14 cellular contexts compared by ENCODE assay signal in the genomic region with DNA sequence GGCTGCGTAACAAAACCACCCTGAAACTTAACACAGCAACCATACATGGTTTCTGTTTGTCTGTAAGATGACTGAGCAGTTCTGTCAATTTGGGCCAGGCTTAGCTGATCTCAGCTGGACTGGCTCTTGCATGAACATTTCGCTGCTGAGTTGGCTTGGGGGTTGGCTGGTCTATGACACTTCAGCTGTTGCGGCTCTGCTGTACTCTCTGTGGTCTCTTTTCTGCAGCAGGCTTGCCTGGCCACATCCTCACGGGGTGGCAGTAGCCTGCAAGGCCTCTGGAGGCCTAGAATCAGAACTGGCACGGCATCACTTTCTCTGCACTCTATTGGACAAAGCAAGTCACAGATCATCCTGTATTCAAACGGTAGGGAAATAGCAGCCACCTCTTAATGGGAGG.
DNase-seq lines count a peak whose midpoint lies in the region; ATAC-seq, FAIRE-seq and TF ChIP-seq lines count a peak whose summit lies in the region.
"Had no signal": no experiment of that assay in that cellular context is flagged by ENCODE, and none has a peak within 500 bp of the region (broad histone marks: within the 10 kb centered on the region; RNA-seq: fewer than 3 reads in every experiment).

No MANE protein-coding gene starts in this region.

- DNase-seq in activated CD4-positive, alpha-beta T cell treated with anti-CD3 and anti-CD28 coated beads for 48 hours, result peak; percentile 16
- DNase-seq in activated CD4-positive, alpha-beta T cell treated with anti-CD3 and anti-CD28 coated beads for 1 hour, result no peak
- peak; percentile 48 to 69 for DNase-seq in activated T-cell treated with anti-CD3 and anti-CD28 coated beads, Interleukin-2, amount 50 U/mL, for 48 hours
- DNase-seq in kidney, result peak; percentile 46
- DNase-seq in stimulated activated naive CD4-positive, alpha-beta T cell treated with Interleukin-2 at 50 U/mL for 16 hours (lab: John Stamatoyannopoulos, UW), result peak; percentile 34
- no peak for DNase-seq in mesendoderm
- DNase-seq in foreskin keratinocyte, result no peak
- DNase-seq in DMS79 treated with DMSO at 0.1 percent for 48 hours (lab: John Stamatoyannopoulos, UW), result no peak
- DNase-seq: amygdala, NCI-H1092, NCI-H774, spleen had no signal

- intact Hi-C loops in kidney (cut with DNase I), result no loop called here

- no peak overlapping the region for H4K8ac ChIP-seq in mesendoderm (ENCODE audit: low read depth, low read length)

- H3K79me2 ChIP-seq in mesendoderm (ENCODE audit: control insufficient read depth, insufficient read depth, low read length), result no peaks in the 10 kb centered on the region

- no peak overlapping the region for H3K23ac ChIP-seq in mesendoderm (ENCODE audit: low read length)

- H3K4me1 ChIP-seq in kidney (ENCODE audit: control insufficient read depth in 1 of 2, insufficient read depth in 1 of 2, low read depth in 1 of 2, low read length in 2 of 2) (no peaks in the 10 kb centered on the region), mesendoderm (ENCODE audit: control insufficient read depth, low read depth, low read length) (no peaks in the 10 kb centered on the region), foreskin keratinocyte (no peaks in the 10 kb centered on the region)

- H3K18ac ChIP-seq in mesendoderm (ENCODE audit: low read length), result no peak overlapping the region

- FAIRE-seq in kidney (lab: Jason Lieb, UNC), result no peak
- FAIRE-seq: A204.1, endometrium had no signal

- no peak overlapping the region for H2BK5ac ChIP-seq in mesendoderm (ENCODE audit: low read length)

- no peak overlapping the region for H3K56ac ChIP-seq in mesendoderm (ENCODE audit: low read length)

- H2AK5ac ChIP-seq in mesendoderm (ENCODE audit: low read length), result no peak overlapping the region

- H2BK120ac ChIP-seq in mesendoderm (ENCODE audit: low read depth, low read length), result no peak overlapping the region

- H3K36me3 ChIP-seq in kidney (ENCODE audit: control insufficient read depth in 1 of 2, insufficient read depth in 2 of 2, low read length in 2 of 2) (no peaks in the 10 kb centered on the region), mesendoderm (ENCODE audit: control insufficient read depth, insufficient read depth, low read length) (no peaks in the 10 kb centered on the region)
- H3K36me3 ChIP-seq: spleen had no signal

- no peaks in the 10 kb centered on the region for H3K79me1 ChIP-seq in mesendoderm (ENCODE audit: low read length)

- ATAC-seq in foreskin keratinocyte, result no peak

- H3K4me2 ChIP-seq in mesendoderm (ENCODE audit: low read length), result no peak overlapping the region

- no CpG with 5 or more reads among the region's 6 CpGs for WGBS in mesendoderm (ENCODE audit: extremely low coverage, insufficient coverage, low lambda C conversion rate)

- H3K9me3 ChIP-seq in kidney (ENCODE audit: control insufficient read depth in 1 of 2, low read length in 2 of 2), result peaks cover 2 to 9% of the 10 kb centered on the region in 2 donors

- no peak overlapping the region for H2BK15ac ChIP-seq in mesendoderm (replicated peaks; ENCODE audit: low read depth)

- no peak overlapping the region for H3K9ac ChIP-seq in kidney (ENCODE audit: low read length in 2 of 2)
- H3K9ac ChIP-seq in mesendoderm (ENCODE audit: low read length), result no peak overlapping the region

- no peak for TF ChIP-seq CTCF in kidney (IDR thresholded peaks at IDR 0.05; ENCODE audit: borderline replicate concordance, extremely low read depth, insufficient read depth)
- TF ChIP-seq CTCF in foreskin keratinocyte (conservative IDR thresholded peaks at IDR 0.05), result no peak

- H3K27ac ChIP-seq in kidney (ENCODE audit: low read depth in 2 of 2, low read length in 2 of 2), result no peak overlapping the region
- H3K27ac ChIP-seq in mesendoderm (ENCODE audit: low read depth, low read length), result no peak overlapping the region
- no peak overlapping the region for H3K27ac ChIP-seq in foreskin keratinocyte

- H3K4me3 ChIP-seq in kidney (ENCODE audit: low read length in 2 of 2) (no peak overlapping the region), mesendoderm (ENCODE audit: low read length) (no peak overlapping the region)
- H3K4me3 ChIP-seq: spleen had no signal

- H4K5ac ChIP-seq in mesendoderm (ENCODE audit: low read length), result no peak overlapping the region

- H3K4ac ChIP-seq in mesendoderm (ENCODE audit: low read depth, low read length), result no peak overlapping the region

- no peaks in the 10 kb centered on the region for H3K27me3 ChIP-seq in mesendoderm (ENCODE audit: insufficient read depth, low read length, poor library complexity)
- H3K27me3 ChIP-seq in foreskin keratinocyte, result no peaks in the 10 kb centered on the region
- H3K27me3 ChIP-seq: spleen had no signal

Comparison
In these comparisons a context has a peak if more than half of its experiments do, and no peak if none do; other contexts are left out.
1. DNase-seq: peak in activated CD4-positive, alpha-beta T cell treated with anti-CD3 and anti-CD28 coated beads for 48 hours (single experiment), activated T-cell treated with anti-CD3 and anti-CD28 coated beads, Interleukin-2, amount 50 U/mL, for 48 hours (2 of 2), kidney (single experiment) and stimulated activated naive CD4-positive, alpha-beta T cell treated with Interleukin-2 at 50 U/mL for 16 hours (single experiment); none in activated CD4-positive, alpha-beta T cell treated with anti-CD3 and anti-CD28 coated beads for 1 hour (single experiment), mesendoderm (single experiment), foreskin keratinocyte (0 of 2) and DMS79 treated with DMSO at 0.1 percent for 48 hours (single experiment).